In the genomic region with DNA sequence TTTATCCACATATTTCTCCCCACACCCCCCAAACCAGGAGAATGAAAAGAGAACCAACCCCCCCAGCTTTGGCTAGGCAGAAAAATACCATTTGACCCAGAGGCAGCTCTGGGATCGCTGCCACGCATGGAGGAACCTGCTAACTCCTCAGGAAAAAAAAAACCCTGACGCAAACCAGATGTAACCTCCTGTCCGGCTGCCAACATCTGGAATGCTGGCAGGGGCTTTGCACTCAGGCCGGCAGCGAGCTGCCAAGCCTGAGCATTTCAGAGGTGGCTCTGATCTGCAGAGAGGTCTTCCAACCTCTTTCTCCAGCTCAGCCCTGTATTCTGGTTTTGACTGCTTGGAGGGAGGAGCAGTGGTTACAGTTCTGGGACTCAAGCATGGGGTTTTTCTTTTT, we compare ENCODE assay signal across 12 cellular contexts. TPM values are rescaled to one million over a fixed set of nuclear protein-coding genes. Genes with fewer than 3 reads are reported as not detected.
DNase-seq lines count a peak whose midpoint lies in the region; ATAC-seq and TF ChIP-seq lines count a peak whose summit lies in the region.
"Had no signal": no experiment of that assay in that cellular context is flagged by ENCODE, and none has a peak within 500 bp of the region (broad histone marks: within the 10 kb centered on the region; RNA-seq: fewer than 3 reads in every experiment).

No MANE protein-coding gene starts in this region.

- no peak overlapping the region for H3K27ac Mint-ChIP-seq in activated naive CD4-positive, alpha-beta T cell treated with anti-CD3 and anti-CD28 coated beads, Interleukin-2, amount 10 ng/mL, durations not matched to agents 7 days and 5 days
- H3K27ac Mint-ChIP-seq in activated CD8-positive, alpha-beta T cell treated with anti-CD3 and anti-CD28 coated beads, Interleukin-2, amount 10 ng/mL, durations not matched to agents 7 days and 5 days = no peak overlapping the region

- ATAC-seq in GM19023 (IDR thresholded peaks at IDR 0.05; ENCODE audit: unreplicated experiment) = no peak
- ATAC-seq in activated CD8-positive, alpha-beta T cell treated with anti-CD3 and anti-CD28 coated beads, Interleukin-2, amount 10 ng/mL, durations not matched to agents 7 days and 5 days = no peak

- peaks cover 49% of the 10 kb centered on the region for H3K36me3 Mint-ChIP-seq in activated naive CD4-positive, alpha-beta T cell treated with anti-CD3 and anti-CD28 coated beads, Interleukin-2, amount 10 ng/mL, durations not matched to agents 7 days and 5 days
- H3K36me3 Mint-ChIP-seq in activated CD8-positive, alpha-beta T cell treated with anti-CD3 and anti-CD28 coated beads, Interleukin-2, amount 10 ng/mL, durations not matched to agents 7 days and 5 days (ENCODE audit: low read depth) = peaks cover 18% of the 10 kb centered on the region

- no peaks in the 10 kb centered on the region for H3K9me3 ChIP-seq in esophagus muscularis mucosa
- no peaks in the 10 kb centered on the region for H3K9me3 ChIP-seq in tibial nerve

- H3K27ac ChIP-seq in esophagus muscularis mucosa (replicated peaks in 1 of 4) = peak overlapping the region; percentile 88 to 98 (median 93)
- peak overlapping the region; percentile 58 to 95 (median 82) for H3K27ac ChIP-seq in tibial nerve

- H3K4me3 ChIP-seq in esophagus muscularis mucosa (peak overlapping the region in 3 of 4 donors; percentile 3 to 11 (median 6)), tibial nerve (no peak overlapping the region)

- H3K27me3 ChIP-seq in esophagus muscularis mucosa = no peaks in the 10 kb centered on the region
- H3K27me3 ChIP-seq in tibial nerve = no peaks in the 10 kb centered on the region

- H3K36me3 ChIP-seq in esophagus muscularis mucosa (peaks cover 28 to 46% (median 41%) of the 10 kb centered on the region in 4 donors), tibial nerve (peaks cover 0 to 36% (median 3%) of the 10 kb centered on the region in 3 donors)

- intact Hi-C loops in esophagus muscularis mucosa (cut with DNase I) = no loop called here

- peaks cover 12% of the 10 kb centered on the region for H3K27me3 Mint-ChIP-seq in activated naive CD4-positive, alpha-beta T cell treated with anti-CD3 and anti-CD28 coated beads, Interleukin-2, amount 10 ng/mL, durations not matched to agents 7 days and 5 days
- H3K27me3 Mint-ChIP-seq in activated CD8-positive, alpha-beta T cell treated with anti-CD3 and anti-CD28 coated beads, Interleukin-2, amount 10 ng/mL, durations not matched to agents 7 days and 5 days (ENCODE audit: low read depth) = no peaks in the 10 kb centered on the region

- no peak for TF ChIP-seq CTCF in esophagus muscularis mucosa (IDR thresholded peaks at IDR 0.05)
- TF ChIP-seq CTCF in tibial nerve (IDR thresholded peaks at IDR 0.05) = no peak

- CTCF ChIA-PET in activated naive CD4-positive, alpha-beta T cell treated with anti-CD3 and anti-CD28 coated beads, Interleukin-2, amount 10 ng/mL, durations not matched to agents 7 days and 5 days (lab: Charles Lee) = interaction anchor here (0.9 to 6.0 kb wide), 4 partner anchors 14 to 82 kb away, joined by 3 to 31 read pairs (median 10); no protein-coding TSS in a partner anchor
- CTCF ChIA-PET in activated CD8-positive, alpha-beta T cell treated with anti-CD3 and anti-CD28 coated beads, Interleukin-2, amount 10 ng/mL, durations not matched to agents 7 days and 5 days (lab: Charles Lee) = interaction anchor here (0.7 to 6.7 kb wide), 5 partner anchors 10 to 81 kb away, joined by 3 to 50 read pairs (median 4); a partner anchor contains a TSS

- POLR2A ChIA-PET in activated CD8-positive, alpha-beta T cell treated with anti-CD3 and anti-CD28 coated beads, Interleukin-2, amount 10 ng/mL, durations not matched to agents 7 days and 5 days (lab: Charles Lee) = interaction anchor here (0.9 to 1.2 kb wide), 2 partner anchors 33 to 105 kb away, joined by 3 to 4 read pairs; a partner anchor contains a TSS

- no peak overlapping the region for H3K4me3 Mint-ChIP-seq in activated naive CD4-positive, alpha-beta T cell treated with anti-CD3 and anti-CD28 coated beads, Interleukin-2, amount 10 ng/mL, durations not matched to agents 7 days and 5 days
- no peak overlapping the region for H3K4me3 Mint-ChIP-seq in activated CD8-positive, alpha-beta T cell treated with anti-CD3 and anti-CD28 coated beads, Interleukin-2, amount 10 ng/mL, durations not matched to agents 7 days and 5 days

- H3K9me3 Mint-ChIP-seq in activated naive CD4-positive, alpha-beta T cell treated with anti-CD3 and anti-CD28 coated beads, Interleukin-2, amount 10 ng/mL, durations not matched to agents 7 days and 5 days = no peaks in the 10 kb centered on the region
- no peaks in the 10 kb centered on the region for H3K9me3 Mint-ChIP-seq in activated CD8-positive, alpha-beta T cell treated with anti-CD3 and anti-CD28 coated beads, Interleukin-2, amount 10 ng/mL, durations not matched to agents 7 days and 5 days (ENCODE audit: insufficient read depth)

- peak; percentile 15 for TF ChIP-seq EP300 in esophagus muscularis mucosa (IDR thresholded peaks at IDR 0.05)
- TF ChIP-seq EP300 in tibial nerve (IDR thresholded peaks at IDR 0.05) = peak; percentile 42 to 85

- WGBS in esophagus muscularis mucosa = 6% methylated on average over 6 of the region's 6 CpGs
- 14 to 20% methylated on average over 6 of the region's 6 CpGs for WGBS in tibial nerve, 2 donors

- TF ChIP-seq POLR2A in esophagus muscularis mucosa (IDR thresholded peaks at IDR 0.05; ENCODE audit: low read depth) (no peak), tibial nerve (IDR thresholded peaks at IDR 0.05) (no peak)

- H3K4me1 Mint-ChIP-seq in activated naive CD4-positive, alpha-beta T cell treated with anti-CD3 and anti-CD28 coated beads, Interleukin-2, amount 10 ng/mL, durations not matched to agents 7 days and 5 days = peaks cover 36% of the 10 kb centered on the region
- H3K4me1 Mint-ChIP-seq in activated CD8-positive, alpha-beta T cell treated with anti-CD3 and anti-CD28 coated beads, Interleukin-2, amount 10 ng/mL, durations not matched to agents 7 days and 5 days (ENCODE audit: low read depth) = peaks cover 31% of the 10 kb centered on the region

- DNase-seq in RPMI7951 (ENCODE audit: low read depth) = peak; percentile 85
- DNase-seq in esophagus muscularis mucosa (ENCODE audit: extremely low spot score) = no peak
- peak; percentile 30 for DNase-seq in medulla oblongata (ENCODE audit: extremely low spot score)
- peak; percentile 79 to 83 for DNase-seq in tibial nerve (ENCODE audit: low spot score in 2 of 2)
- no peak for DNase-seq in NAMALWA (ENCODE audit: low spot score)
- DNase-seq in activated naive CD4-positive, alpha-beta T cell treated with anti-CD3 and anti-CD28 coated beads, Interleukin-2, amount 10 ng/mL, durations not matched to agents 7 days and 5 days = no peak
- DNase-seq in activated CD8-positive, alpha-beta T cell treated with anti-CD3 and anti-CD28 coated beads, Interleukin-2, amount 10 ng/mL, durations not matched to agents 7 days and 5 days = no peak
- DNase-seq: activated CD4-positive, alpha-beta T cell treated with anti-CD3 and anti-CD28 coated beads, Interleukin-2, amount 50 U/mL, for 4 hours; amygdala; GF-D8; NCI-H187 treated with DMSO at 0.1 percent for 48 hours had no signal

- H3K4me1 ChIP-seq in esophagus muscularis mucosa (peaks cover 79 to 99% (median 97%) of the 10 kb centered on the region in 4 donors), tibial nerve (peaks cover 0 to 94% (median 66%) of the 10 kb centered on the region in 4 donors)

RNA-seq across cellular contexts. Expression of a gene that starts 8.2 kb away (rescaled TPM):
- 2.3 and 2.8 TPM in 2 replicates for total RNA-seq in RPMI7951 (2014; rRNA removed; shearing (Covaris generic))
- total RNA-seq in esophagus muscularis mucosa (100 to 1,000 TPM; 258 to 444 (median 268) TPM), tibial nerve (1,000 to 10,000 TPM in 1 of 4 donors, 100 to 1,000 TPM in 3; 675 to 1,301 (median 748) TPM)
- total RNA-seq in activated CD8-positive, alpha-beta T cell treated with anti-CD3 and anti-CD28 coated beads, Interleukin-2, amount 10 ng/mL, durations not matched to agents 7 days and 5 days = 10 to 100 TPM; 28.7 to 28.9 TPM

RNA-seq across cellular contexts. Expression of a gene that starts 33.7 kb away (rescaled TPM):
- total RNA-seq in RPMI7951 (2014; rRNA removed; shearing (Covaris generic)) = 303 and 315 TPM in 2 replicates
- 1 to 10 TPM in 1 of 4 donors, under 1 TPM in 3; under 0.01 to 1.4 (median 0.30) TPM for total RNA-seq in esophagus muscularis mucosa
- 1 to 10 TPM in 3 of 4 donors, under 1 TPM in 1; 0.21 to 7.1 (median 2.6) TPM for total RNA-seq in tibial nerve
- 100 to 1,000 TPM; 517 to 567 TPM for total RNA-seq in activated CD8-positive, alpha-beta T cell treated with anti-CD3 and anti-CD28 coated beads, Interleukin-2, amount 10 ng/mL, durations not matched to agents 7 days and 5 days

RNA-seq across cellular contexts. Expression of a gene that starts 50.0 kb away (rescaled TPM):
- not detected in 2 replicates for total RNA-seq in RPMI7951 (2014; rRNA removed; shearing (Covaris generic))
- total RNA-seq in esophagus muscularis mucosa (not detected), tibial nerve (under 1 TPM in 1 of 4 donors, not detected in 3; 0.30 TPM)
- total RNA-seq in activated CD8-positive, alpha-beta T cell treated with anti-CD3 and anti-CD28 coated beads, Interleukin-2, amount 10 ng/mL, durations not matched to agents 7 days and 5 days = 1 to 10 TPM; 8.4 to 9.0 TPM

Comparison
In these comparisons a context has a peak if more than half of its experiments do, and no peak if none do; other contexts are left out.
1. DNase-seq: peak in RPMI7951 (single experiment), medulla oblongata (single experiment) and tibial nerve (2 of 2); none in esophagus muscularis mucosa (single experiment), NAMALWA (single experiment), activated naive CD4-positive, alpha-beta T cell treated with anti-CD3 and anti-CD28 coated beads, Interleukin-2, amount 10 ng/mL, durations not matched to agents 7 days and 5 days (single experiment) and activated CD8-positive, alpha-beta T cell treated with anti-CD3 and anti-CD28 coated beads, Interleukin-2, amount 10 ng/mL, durations not matched to agents 7 days and 5 days (single experiment).
2. H3K4me3 ChIP-seq: peak in esophagus muscularis mucosa (3 of 4); none in tibial nerve (0 of 4).
3. RNA of a gene that starts 8.2 kb away (total RNA-seq): 675 to 1,301 TPM in tibial nerve and 258 to 444 TPM in esophagus muscularis mucosa; 28.7 to 28.9 TPM in activated CD8-positive, alpha-beta T cell treated with anti-CD3 and anti-CD28 coated beads, Interleukin-2, amount 10 ng/mL, durations not matched to agents 7 days and 5 days and 2.3 to 2.8 TPM in RPMI7951; every median in the first group is over 4 times any median in the second.
4. RNA of a gene that starts 33.7 kb away (total RNA-seq): 517 to 567 TPM in activated CD8-positive, alpha-beta T cell treated with anti-CD3 and anti-CD28 coated beads, Interleukin-2, amount 10 ng/mL, durations not matched to agents 7 days and 5 days and 303 to 315 TPM in RPMI7951; 0.21 to 7.1 TPM in tibial nerve and under 0.01 to 1.4 TPM in esophagus muscularis mucosa; every median in the first group is over 10 times any median in the second.